20 cellular contexts compared by ENCODE assay signal in the genomic region with DNA sequence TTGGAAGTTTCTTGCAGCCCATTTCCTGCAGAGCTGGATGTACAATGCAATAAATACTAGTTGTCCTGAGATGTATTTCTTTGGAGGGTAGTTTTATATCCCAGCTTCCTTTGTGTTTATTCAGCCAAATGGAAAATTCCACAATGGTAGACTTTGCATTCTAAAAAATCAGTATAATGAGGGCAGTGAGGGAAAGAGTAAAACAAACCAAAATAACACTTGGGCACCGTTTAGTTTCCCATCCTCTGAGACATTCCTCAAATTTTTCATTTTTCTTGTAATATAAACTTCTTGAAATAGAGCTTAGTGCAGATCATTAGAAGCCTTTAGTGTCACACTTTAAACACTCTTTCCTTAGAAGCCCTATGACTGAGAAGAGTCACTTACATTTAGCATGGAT.
A peak's percentile ranks its signal among the peaks of the same experiment; 100 is the strongest.
DNase-seq lines count a peak whose midpoint lies in the region; TF ChIP-seq lines count a peak whose summit lies in the region.
"Had no signal": no experiment of that assay in that cellular context is flagged by ENCODE, and none has a peak within 500 bp of the region (broad histone marks: within the 10 kb centered on the region; RNA-seq: fewer than 3 reads in every experiment).

No MANE protein-coding gene starts in this region.

- no peak overlapping the region for H3K4me3 Mint-ChIP-seq in chondrocyte (ENCODE audit: unreplicated experiment)
- no peak overlapping the region for H3K4me3 Mint-ChIP-seq in osteocyte (ENCODE audit: unreplicated experiment)
- H3K4me3 Mint-ChIP-seq: B cell; CD8-positive, alpha-beta memory T cell had no signal

- H3K36me3 Mint-ChIP-seq in chondrocyte (ENCODE audit: low read depth) (no peaks in the 10 kb centered on the region), osteocyte (ENCODE audit: unreplicated experiment) (peaks cover 30% of the 10 kb centered on the region)
- H3K36me3 Mint-ChIP-seq: CD8-positive, alpha-beta memory T cell had no signal

- TF ChIP-seq CTCF in chondrocyte (IDR thresholded peaks at IDR 0.05), result no peak
- TF ChIP-seq CTCF in osteocyte (IDR thresholded peaks at IDR 0.05), result no peak

- no peaks in the 10 kb centered on the region for H3K27me3 Mint-ChIP-seq in chondrocyte (ENCODE audit: low read depth)
- H3K27me3 Mint-ChIP-seq in osteocyte (ENCODE audit: unreplicated experiment), result no peaks in the 10 kb centered on the region
- H3K27me3 Mint-ChIP-seq: B cell had no signal

- H3K9me3 Mint-ChIP-seq in chondrocyte (ENCODE audit: low read depth) (no peaks in the 10 kb centered on the region), osteocyte (ENCODE audit: unreplicated experiment) (no peaks in the 10 kb centered on the region)
- H3K9me3 Mint-ChIP-seq: CD8-positive, alpha-beta memory T cell had no signal

- DNase-seq in NCI-H2227 treated with DMSO at 0.1 percent for 48 hours (lab: John Stamatoyannopoulos, UW), result peak; percentile 20
- DNase-seq in chondrocyte (ENCODE audit: low spot score), result no peak
- no peak for DNase-seq in osteocyte (ENCODE audit: extremely low spot score, unreplicated experiment)
- DNase-seq in ureter (ENCODE audit: low spot score), result no peak
- no peak for DNase-seq in NCI-H1105 (lab: John Stamatoyannopoulos, UW)
- DNase-seq in mesenteric fat pad (ENCODE audit: low spot score), result no peak
- no peak for DNase-seq in EL
- DNase-seq: CD8-positive, alpha-beta memory T cell; DMS 273 treated with DMSO at 0.1 percent for 48 hours; DMS79; IMR-90; KG1; MM.1S; NCI-H187; NCI-H2081 treated with DMSO at 0.1 percent for 48 hours; NCI-H446 treated with DMSO at 0.1 percent for 48 hours; NCI-H69; Right ventricle myocardium superior; RPMI8226 had no signal

- H3K4me1 Mint-ChIP-seq in chondrocyte (ENCODE audit: low read depth) (peaks cover 69% of the 10 kb centered on the region), osteocyte (ENCODE audit: unreplicated experiment) (peaks cover 72% of the 10 kb centered on the region)
- H3K4me1 Mint-ChIP-seq: CD8-positive, alpha-beta memory T cell had no signal

- peak overlapping the region; percentile 76 for H3K27ac Mint-ChIP-seq in chondrocyte (ENCODE audit: unreplicated experiment)
- peak overlapping the region; percentile 80 for H3K27ac Mint-ChIP-seq in osteocyte (ENCODE audit: unreplicated experiment)
- H3K27ac Mint-ChIP-seq: B cell; CD8-positive, alpha-beta memory T cell had no signal
